20 cellular contexts compared by ENCODE assay signal in the genomic region with DNA sequence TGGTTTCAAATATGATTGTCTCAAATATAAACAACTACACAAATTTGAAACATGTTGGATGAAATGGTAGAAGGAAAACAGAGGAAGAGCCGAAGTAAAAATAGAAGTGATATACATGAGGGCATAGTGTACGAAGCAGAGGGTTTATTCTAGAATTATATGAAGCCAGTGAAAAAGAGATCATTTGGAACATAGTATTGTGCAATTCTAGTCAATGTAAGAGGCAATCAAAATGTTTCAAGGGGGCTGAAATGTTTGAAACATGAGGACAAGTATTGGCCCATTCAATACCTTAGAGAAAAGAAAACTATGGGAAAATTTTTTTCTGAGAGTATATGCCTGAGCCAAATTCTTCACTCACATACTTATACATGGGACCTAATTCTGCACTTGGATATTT.
DNase-seq lines count a peak whose midpoint lies in the region; ATAC-seq and TF ChIP-seq lines count a peak whose summit lies in the region.
"Had no signal": no experiment of that assay in that cellular context is flagged by ENCODE, and none has a peak within 500 bp of the region (broad histone marks: within the 10 kb centered on the region; RNA-seq: fewer than 3 reads in every experiment).

No MANE protein-coding gene starts in this region.

- H3K14ac ChIP-seq in IMR-90 (replicated peaks; ENCODE audit: low read depth, low read length) = no peak overlapping the region

- H2AFZ ChIP-seq in IMR-90 (replicated peaks; ENCODE audit: low read length, poor library complexity) = no peak overlapping the region

- POLR2A ChIA-PET in IMR-90 (lab: Charles Lee; ENCODE audit: unreplicated experiment) = no interaction called here

- H4K20me1 ChIP-seq in IMR-90 (ENCODE audit: insufficient read depth, low read length) = no peaks in the 10 kb centered on the region
- H4K20me1 ChIP-seq: BLaER1 had no signal

- H3K79me1 ChIP-seq in IMR-90 (ENCODE audit: low read depth in 1 of 2, low read length in 2 of 2) = no peaks in the 10 kb centered on the region

- H3K4me3 ChIP-seq in IMR-90 (ENCODE audit: insufficient read depth, low read depth, low read length) (no peak overlapping the region), SK-N-MC (no peak overlapping the region)
- H3K4me3 ChIP-seq: BLaER1, GM12878 had no signal

- no peak overlapping the region for H3K56ac ChIP-seq in IMR-90 (ENCODE audit: extremely low read depth, insufficient read depth, low read length)

- no peaks in the 10 kb centered on the region for H3K4me1 ChIP-seq in IMR-90 (ENCODE audit: control insufficient read depth, insufficient read depth, low read length)
- H3K4me1 ChIP-seq: BE2C, BLaER1 had no signal

- CTCF ChIA-PET in IMR-90 (lab: Yijun Ruan, JAX) = interaction anchor here (1.4 kb wide), 1 partner anchor 62 kb away, joined by 4 read pairs; no protein-coding TSS in a partner anchor

- DNase-seq in IMR-90 = no peak
- no peak for DNase-seq in SK-N-MC (ENCODE audit: low read depth, low spot score)
- no peak for DNase-seq in sciatic nerve (ENCODE audit: low spot score)
- no peak for DNase-seq in NCI-H187 (lab: John Stamatoyannopoulos, UW)
- DNase-seq: 8988T; ACHN; BE2C; C1 segment of cervical spinal cord; CD4-positive, alpha-beta memory T cell; CD4-positive, CD25-positive, alpha-beta regulatory T cell; CD8-positive, alpha-beta memory T cell; COR-L47; DMS153; DMS79; DND-41; EL; GDM1 had no signal

- dilution Hi-C loops in IMR-90 (cut with HindIII; ENCODE audit: low sequenced_read_pairs, unreplicated experiment) = no loop called here

- no peak overlapping the region for H3K27ac ChIP-seq in IMR-90 (ENCODE audit: insufficient read depth, low read length)
- peak overlapping the region; percentile 16; the same call in 1 of the 2 replicates for H3K27ac ChIP-seq in SK-N-MC
- H3K27ac ChIP-seq: BLaER1 had no signal

- no peak overlapping the region for H2AK5ac ChIP-seq in IMR-90 (ENCODE audit: low read depth, low read length)

- no peak overlapping the region for H2BK20ac ChIP-seq in IMR-90 (ENCODE audit: low read depth, low read length)

- no peak for TF ChIP-seq RAD21 in IMR-90 (IDR thresholded peaks at IDR 0.05; ENCODE audit: low read length)

- no peak overlapping the region for H4K8ac ChIP-seq in IMR-90 (ENCODE audit: low read depth in 2 of 2, low read length in 2 of 2)

- 40% methylated on average over 1 of the region's 2 CpGs; no CpG with 5 or more reads in 1 of the 2 experiments for WGBS in IMR-90 (ENCODE audit: extremely low coverage in 2 of 2, insufficient read length in 1 of 2), 2 experiments

- H2AK9ac ChIP-seq in IMR-90 (replicated peaks; ENCODE audit: low read depth, low read length, poor library complexity) = no peak overlapping the region

- H3K9ac ChIP-seq in IMR-90 (ENCODE audit: low read depth, low read length) (no peak overlapping the region), SK-N-MC (ENCODE audit: insufficient read length) (no peak overlapping the region)
- H3K9ac ChIP-seq: BLaER1 had no signal

- H4K5ac ChIP-seq in IMR-90 (ENCODE audit: low read depth, low read length) = no peak overlapping the region

- BruUV-seq in IMR-90 (replicated peaks; lab: Mats Ljungman, UMichigan) = no TSS peak

- intact Hi-C loops in IMR-90 (cut with micrococcal nuclease) = no loop called here
- intact Hi-C loops in sciatic nerve (cut with DNase I) = no loop called here

- H3K9me3 ChIP-seq in IMR-90 (ENCODE audit: control insufficient read depth, insufficient read depth, low read length) (no peaks in the 10 kb centered on the region), SK-N-MC (ENCODE audit: low read depth, low read length) (no peaks in the 10 kb centered on the region)
- H3K9me3 ChIP-seq: BE2C, BLaER1 had no signal

- no peak overlapping the region for H4K91ac ChIP-seq in IMR-90 (ENCODE audit: insufficient read depth, low read depth, low read length)

- no peak overlapping the region for H3K4ac ChIP-seq in IMR-90 (ENCODE audit: low read depth, low read length)

- in situ Hi-C loops in IMR-90 (cut with MboI; ENCODE audit: low sequenced_read_pairs) = no loop called here

- no peaks in the 10 kb centered on the region for H3K36me3 ChIP-seq in IMR-90 (ENCODE audit: control insufficient read depth, insufficient read depth, low read length)
- no peaks in the 10 kb centered on the region for H3K36me3 ChIP-seq in SK-N-MC (ENCODE audit: insufficient read depth, low read length)
- H3K36me3 ChIP-seq: BE2C, BLaER1 had no signal

- no peak for ATAC-seq in IMR-90 (ENCODE audit: low read depth)
- ATAC-seq in sciatic nerve = peak; percentile 26
- no peak for ATAC-seq in HG03457 (IDR thresholded peaks at IDR 0.05; ENCODE audit: unreplicated experiment)
- ATAC-seq: GM12878 had no signal

- H3K27me3 ChIP-seq in IMR-90 (ENCODE audit: control insufficient read depth, insufficient read depth, low read length) = no peaks in the 10 kb centered on the region
- H3K27me3 ChIP-seq: BLaER1 had no signal

- no peak overlapping the region for H2BK120ac ChIP-seq in IMR-90 (ENCODE audit: low read depth, low read length)

- no peak overlapping the region for H2BK15ac ChIP-seq in IMR-90 (ENCODE audit: low read depth, low read length)

- no peak for TF ChIP-seq CTCF in IMR-90 (conservative IDR thresholded peaks at IDR 0.05; ENCODE audit: low read depth, low read length)

- no peak overlapping the region for H3K4me2 ChIP-seq in IMR-90 (ENCODE audit: low read depth, low read length)
- H3K4me2 ChIP-seq: BLaER1 had no signal

- no peak for TF ChIP-seq POLR2A in IMR-90 (IDR thresholded peaks at IDR 0.05; ENCODE audit: low read depth, low read length)

- no peaks in the 10 kb centered on the region for H3K9me1 ChIP-seq in IMR-90 (ENCODE audit: insufficient read depth, low read length)

- H3K23ac ChIP-seq in IMR-90 (ENCODE audit: low read depth, low read length) = no peak overlapping the region

- no peak overlapping the region for H2BK5ac ChIP-seq in IMR-90 (ENCODE audit: low read depth, low read length, poor library complexity, severe bottlenecking)

- no peak overlapping the region for H3K18ac ChIP-seq in IMR-90 (ENCODE audit: low read depth, low read length)

TF ChIP-seq in IMR-90, 13 proteins besides CTCF, POLR2A, EP300 and RAD21:
- TF ChIP-seq RCOR1 (IDR thresholded peaks at IDR 0.05; ENCODE audit: insufficient replicate concordance, low read length) (no peak), SMC3 (IDR thresholded peaks at IDR 0.05; ENCODE audit: low read depth, low read length) (no peak), CEBPB (IDR thresholded peaks at IDR 0.05; ENCODE audit: low read depth, low read length) (peak; percentile 51), BHLHE40 (IDR thresholded peaks at IDR 0.05; ENCODE audit: low read depth, low read length) (no peak), MAFK (IDR thresholded peaks at IDR 0.05; ENCODE audit: low read depth, low read length) (no peak), NFE2L2 (IDR thresholded peaks at IDR 0.05; ENCODE audit: low read depth, low read length) (no peak)
- TF ChIP-seq, protein P1, sequence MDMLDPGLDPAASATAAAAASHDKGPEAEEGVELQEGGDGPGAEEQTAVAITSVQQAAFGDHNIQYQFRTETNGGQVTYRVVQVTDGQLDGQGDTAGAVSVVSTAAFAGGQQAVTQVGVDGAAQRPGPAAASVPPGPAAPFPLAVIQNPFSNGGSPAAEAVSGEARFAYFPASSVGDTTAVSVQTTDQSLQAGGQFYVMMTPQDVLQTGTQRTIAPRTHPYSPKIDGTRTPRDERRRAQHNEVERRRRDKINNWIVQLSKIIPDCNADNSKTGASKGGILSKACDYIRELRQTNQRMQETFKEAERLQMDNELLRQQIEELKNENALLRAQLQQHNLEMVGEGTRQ (IDR thresholded peaks at IDR 0.05; ENCODE audit: low read depth, low read length) = no peak
